8 cellular contexts compared by ENCODE assay signal in genomic region chr2:205947621-205948495, GRCh38.
DNase-seq lines count a peak whose midpoint lies in the region; ATAC-seq and TF ChIP-seq lines count a peak whose summit lies in the region.

No MANE protein-coding gene starts in this region.

- peak overlapping the region; percentile 89 for H2AFZ ChIP-seq in ACC112 (ENCODE audit: low read length, unreplicated experiment)

- H3K36me3 ChIP-seq in ACC112 (ENCODE audit: insufficient read depth, low read length), result no peaks in the 10 kb centered on the region

- H3K79me2 ChIP-seq in ACC112 (ENCODE audit: control insufficient read depth, insufficient read depth, low read length, unreplicated experiment), result no peaks in the 10 kb centered on the region

- ATAC-seq in GM18498 (IDR thresholded peaks at IDR 0.05; ENCODE audit: unreplicated experiment), result peak; percentile 91
- peak; percentile 79 for ATAC-seq in HG02884 (IDR thresholded peaks at IDR 0.05; ENCODE audit: unreplicated experiment)
- peak; percentile 78 for ATAC-seq in WTC11

- DNase-seq in NCI-H2107 (lab: John Stamatoyannopoulos, UW) (peak; percentile 13), WTC11 (ENCODE audit: low spot score) (peak; percentile 73), cardiac fibroblast (ENCODE audit: low read depth in 2 of 2) (peak; percentile 79 to 87), left kidney (ENCODE audit: low read depth, low spot score) (peak; percentile 91)
- peak; percentile 54 for DNase-seq in stimulated activated CD4-positive, alpha-beta T cell treated with anti-CD3 and anti-CD28 coated beads, Interleukin-4, amount 100 ng/mL, for 1 hour

- H3K9me3 Mint-ChIP-seq in WTC11, result peaks cover 15% of the 10 kb centered on the region

- no peak overlapping the region for H3K27ac ChIP-seq in ACC112 (ENCODE audit: low read depth, low read length)

- H3K4me3 Mint-ChIP-seq in WTC11, result no peak overlapping the region

- H3K27me3 Mint-ChIP-seq in WTC11 (ENCODE audit: low read depth), result no peaks in the 10 kb centered on the region

- TF ChIP-seq CTCF in WTC11 (IDR thresholded peaks at IDR 0.05), result peak; percentile 77
- peak; percentile 96 for TF ChIP-seq CTCF in cardiac fibroblast (IDR thresholded peaks at IDR 0.05; ENCODE audit: low read depth, low read length)

- CTCF ChIA-PET in WTC11 (lab: Charles Lee), result interaction anchor here (0.5 to 3.4 kb wide), 23 partner anchors 8 to 336 kb away, joined by 3 to 38 read pairs (median 4); no protein-coding TSS in a partner anchor

- POLR2A ChIA-PET in WTC11 (lab: Charles Lee), result no interaction called here

- H3K27me3 ChIP-seq in ACC112 (ENCODE audit: insufficient read depth, low read length), result no peaks in the 10 kb centered on the region

- peaks cover 23% of the 10 kb centered on the region for H3K4me1 Mint-ChIP-seq in WTC11

- peaks cover 14% of the 10 kb centered on the region for H3K36me3 Mint-ChIP-seq in WTC11

- H3K27ac Mint-ChIP-seq in WTC11, result no peak overlapping the region

- peak overlapping the region; percentile 67 for H3K4me3 ChIP-seq in ACC112 (ENCODE audit: low read depth, low read length)
- peak overlapping the region in 1 of 2 donors; percentile 7 for H3K4me3 ChIP-seq in cardiac fibroblast (replicated peaks in 1 of 2; ENCODE audit: low read depth in 2 of 2, low read length in 2 of 2)

- peaks cover 5% of the 10 kb centered on the region for H3K4me1 ChIP-seq in ACC112 (ENCODE audit: control insufficient read depth, insufficient read depth, low read length, unreplicated experiment)

TF ChIP-seq in WTC11, 78 proteins besides CTCF, POLR2A, EP300 and RAD21:
- no peak for TF ChIP-seq ZNF671 (CRISPR knock-in tag; IDR thresholded peaks at IDR 0.05)
- no peak for TF ChIP-seq NR3C1 (CRISPR knock-in tag; conservative IDR thresholded peaks at IDR 0.05; ENCODE audit: low read depth)
- no peak for TF ChIP-seq ZNF423 (CRISPR knock-in tag; IDR thresholded peaks at IDR 0.05)
- TF ChIP-seq SMAD3 (CRISPR knock-in tag; IDR thresholded peaks at IDR 0.05; ENCODE audit: borderline replicate concordance), result no peak
- peak; percentile 29; the same call in 1 of the 2 replicates for TF ChIP-seq GABPB1 (CRISPR knock-in tag; IDR thresholded peaks at IDR 0.05)
TF ChIP-seq in WTC11: peak in this region for 1.

Comparison
In these comparisons a context has a peak if more than half of its experiments do, and no peak if none do; other contexts are left out.
1. DNase-seq: peak in every context shown above with its lines; median percentile 91 in left kidney; 83 in cardiac fibroblast; 73 in WTC11; 54 in stimulated activated CD4-positive, alpha-beta T cell treated with anti-CD3 and anti-CD28 coated beads, Interleukin-4, amount 100 ng/mL, for 1 hour; 13 in NCI-H2107.